In the genomic region with DNA sequence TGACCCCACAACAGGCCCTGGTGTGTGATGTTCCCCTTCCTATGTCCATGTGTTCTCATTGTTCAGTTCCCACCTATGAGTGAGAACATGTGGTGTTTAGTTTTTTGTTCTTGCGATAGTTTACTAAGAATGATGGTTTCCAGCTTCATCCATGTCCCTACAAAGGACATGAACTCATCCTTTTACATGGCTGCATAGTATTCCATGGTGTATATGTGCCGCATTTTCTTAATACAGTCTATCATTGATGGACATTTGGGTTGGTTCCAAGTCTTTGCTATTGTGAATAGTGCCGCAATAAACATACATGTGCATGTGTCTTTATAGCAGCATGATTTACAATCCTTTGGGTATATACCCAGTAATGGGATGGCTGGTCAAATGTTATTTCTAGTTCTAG, we compare ENCODE assay signal across 16 cellular contexts. TPM values are rescaled to one million over a fixed set of nuclear protein-coding genes. Genes with fewer than 3 reads are reported as not detected.
"Had no signal": no experiment of that assay in that cellular context is flagged by ENCODE, and none has a peak within 500 bp of the region (broad histone marks: within the 10 kb centered on the region; RNA-seq: fewer than 3 reads in every experiment).

No MANE protein-coding gene starts in this region.

RNA-seq across cellular contexts. Expression of a gene that starts 22.6 kb away (rescaled TPM):
- total RNA-seq: activated naive CD4-positive, alpha-beta T cell treated with anti-CD3 and anti-CD28 coated beads for 36 hours; activated naive CD4-positive, alpha-beta T cell treated with anti-CD3 and anti-CD28 coated beads, Interleukin-2, amount 50 U/mL, for 72 hours; activated naive CD8-positive, alpha-beta T cell treated with anti-CD3 and anti-CD28 coated beads for 36 hours; activated naive CD8-positive, alpha-beta T cell treated with anti-CD3 and anti-CD28 coated beads, Interleukin-2, amount 10 ng/mL, durations not matched to agents 7 days and 5 days; activated T-cell treated with anti-CD3 and anti-CD28 coated beads, Interleukin-2, amount 50 U/mL, for 4 hours; activated T-cell treated with anti-CD3 and anti-CD28 coated beads, Interleukin-2, amount 50 U/mL, for 72 hours; activated T-helper 1 cell treated with anti-CD3 and anti-CD28 coated beads, Interleukin-12 subunit alpha, Interleukin-12 subunit beta, Interleukin-2, Interleukin-4 antibody, amounts not matched to agents 30 ng/mL and 10 ng/mL and 1 ng/mL, durations not matched to agents 14 hours and 24 hours and 36 hours; activated T-helper 17 cell treated with anti-CD3 and anti-CD28 coated beads, Interleukin-2, amount 50 U/mL, for 72 hours; activated T-helper 2 cell treated with anti-CD3 and anti-CD28 coated beads, Interferon-gamma antibody, Interleukin-2, Interleukin-4, amounts not matched to agents 10 μg/mL and 5 μg/mL and 100 μg/mL, durations not matched to agents 14 hours and 24 hours and 36 hours; adrenal gland; aorta; ascending aorta; body of pancreas; cardiac muscle cell; cardiac septum; cerebellum had no signal
- polyA plus RNA-seq: adrenal gland, aorta, cardiac muscle cell had no signal
